8 cellular contexts compared by ENCODE assay signal in the genomic region with DNA sequence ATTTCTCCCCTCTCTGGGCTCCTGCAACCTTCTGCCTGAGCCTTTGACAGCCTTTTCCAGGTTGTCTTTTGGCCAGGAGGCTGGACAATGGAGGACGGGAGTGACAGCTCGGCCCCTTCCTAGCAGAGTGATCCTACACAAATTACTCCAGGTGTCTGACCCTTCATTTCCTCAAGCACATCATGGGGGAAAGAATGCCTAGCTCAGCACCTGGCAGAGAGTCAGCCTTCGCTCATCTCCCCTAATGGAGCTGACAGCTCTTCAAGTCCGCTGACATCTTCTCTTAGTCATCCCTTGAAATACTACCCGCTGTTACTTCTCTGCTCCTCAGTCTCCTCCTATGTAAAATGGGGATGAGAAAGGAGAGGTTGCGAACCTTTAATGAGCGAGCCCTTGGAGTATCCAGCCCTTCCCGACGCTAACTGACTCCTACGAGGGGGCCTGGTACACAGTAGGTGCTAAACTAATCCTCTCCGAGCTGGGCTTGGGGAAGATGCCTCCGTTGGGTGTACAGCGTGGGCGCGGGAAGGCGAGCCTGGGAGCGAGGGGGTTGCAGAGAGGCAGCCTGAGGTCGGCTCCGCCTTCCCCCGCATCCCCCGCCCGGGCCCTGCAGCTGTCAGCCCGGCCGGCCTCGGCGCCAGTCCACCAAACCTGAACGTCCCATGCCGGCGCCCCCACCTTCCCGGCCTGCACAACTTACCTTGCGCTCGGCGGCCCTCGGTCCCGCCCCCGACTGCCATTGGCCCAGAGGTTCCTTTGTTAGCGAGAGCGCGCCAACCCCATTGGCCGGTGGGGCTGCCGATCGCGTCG. TPM values are rescaled to one million over a fixed set of nuclear protein-coding genes. Genes with fewer than 3 reads are reported as not detected.
DNase-seq lines count a peak whose midpoint lies in the region; ATAC-seq, FAIRE-seq and TF ChIP-seq lines count a peak whose summit lies in the region.

No MANE protein-coding gene starts in this region.

- peak overlapping the region; percentile 66 for H3K4me3 ChIP-seq in AG10803 (ENCODE audit: low read length)
- H3K4me3 ChIP-seq in kidney (ENCODE audit: low read length in 2 of 2) = peak overlapping the region; percentile 63 to 66

- H3K27ac ChIP-seq in kidney (ENCODE audit: low read depth in 2 of 2, low read length in 2 of 2) = peak overlapping the region; percentile 58 to 80

- peak overlapping the region; percentile 5 to 80 for H3K9ac ChIP-seq in kidney (ENCODE audit: low read length in 2 of 2)

- DNase-seq in AG10803 (ENCODE audit: low read depth) (peak; percentile 97), NCI-H345 treated with DMSO at 0.1 percent for 48 hours (lab: John Stamatoyannopoulos, UW; ENCODE audit: unreplicated experiment) (peak; percentile 77), cerebellar cortex (ENCODE audit: low spot score) (peak; percentile 98), kidney (peak; percentile 99)
- DNase-seq in stimulated activated CD4-positive, alpha-beta T cell treated with anti-CD3 and anti-CD28 coated beads, Interleukin-12 subunit alpha, Interleukin-12 subunit beta, amount 100 ng/mL, for 48 hours (ENCODE audit: low read depth in 2 of 3, low spot score in 1 of 3) = peak; percentile 92 to 95 (median 92)

- peak; percentile 94 for ATAC-seq in HG03354 (IDR thresholded peaks at IDR 0.05; ENCODE audit: poor library complexity, severe bottlenecking, unreplicated experiment)
- peak; percentile 97 to 98 for ATAC-seq in activated CD4-positive, CD25-positive, alpha-beta regulatory T cell treated with anti-CD3 and anti-CD28 coated beads, Interleukin-2, amount 50 U/mL, for 24 hours

- TF ChIP-seq POLR2A in GM19099 (IDR thresholded peaks at IDR 0.05; ENCODE audit: extremely low read depth, insufficient read length, low read depth) = peak; percentile 2

- TF ChIP-seq CTCF in AG10803 (conservative IDR thresholded peaks at IDR 0.05; ENCODE audit: low read length) = no peak
- no peak for TF ChIP-seq CTCF in kidney (IDR thresholded peaks at IDR 0.05; ENCODE audit: borderline replicate concordance, extremely low read depth, insufficient read depth)

- no peak for FAIRE-seq in kidney (lab: Jason Lieb, UNC)

- H3K9me3 ChIP-seq in kidney (ENCODE audit: control insufficient read depth in 1 of 2, low read length in 2 of 2) = no peaks in the 10 kb centered on the region

- H3K4me1 ChIP-seq in kidney (ENCODE audit: control insufficient read depth in 1 of 2, insufficient read depth in 1 of 2, low read depth in 1 of 2, low read length in 2 of 2) = peaks cover 25 to 27% of the 10 kb centered on the region in 2 donors

- H3K36me3 ChIP-seq in kidney (ENCODE audit: control insufficient read depth in 1 of 2, insufficient read depth in 2 of 2, low read length in 2 of 2) = no peaks in the 10 kb centered on the region

- intact Hi-C loops in kidney (cut with DNase I) = no loop called here

RNA-seq across cellular contexts. Expression of gene MPRIP, which starts 0.5 kb away (rescaled TPM):
- total RNA-seq in kidney = 250 TPM
- 120 TPM for polyA plus RNA-seq in kidney (ENCODE audit: insufficient read depth, low read depth, low replicate concordance)

Comparison
In these comparisons a context has a peak if more than half of its experiments do, and no peak if none do; other contexts are left out.
1. Peak in every context shown above with its lines: DNase-seq, ATAC-seq, H3K4me3 ChIP-seq and H3K27ac ChIP-seq.